ENCODE assay signal across 1 cellular context in the genomic region with DNA sequence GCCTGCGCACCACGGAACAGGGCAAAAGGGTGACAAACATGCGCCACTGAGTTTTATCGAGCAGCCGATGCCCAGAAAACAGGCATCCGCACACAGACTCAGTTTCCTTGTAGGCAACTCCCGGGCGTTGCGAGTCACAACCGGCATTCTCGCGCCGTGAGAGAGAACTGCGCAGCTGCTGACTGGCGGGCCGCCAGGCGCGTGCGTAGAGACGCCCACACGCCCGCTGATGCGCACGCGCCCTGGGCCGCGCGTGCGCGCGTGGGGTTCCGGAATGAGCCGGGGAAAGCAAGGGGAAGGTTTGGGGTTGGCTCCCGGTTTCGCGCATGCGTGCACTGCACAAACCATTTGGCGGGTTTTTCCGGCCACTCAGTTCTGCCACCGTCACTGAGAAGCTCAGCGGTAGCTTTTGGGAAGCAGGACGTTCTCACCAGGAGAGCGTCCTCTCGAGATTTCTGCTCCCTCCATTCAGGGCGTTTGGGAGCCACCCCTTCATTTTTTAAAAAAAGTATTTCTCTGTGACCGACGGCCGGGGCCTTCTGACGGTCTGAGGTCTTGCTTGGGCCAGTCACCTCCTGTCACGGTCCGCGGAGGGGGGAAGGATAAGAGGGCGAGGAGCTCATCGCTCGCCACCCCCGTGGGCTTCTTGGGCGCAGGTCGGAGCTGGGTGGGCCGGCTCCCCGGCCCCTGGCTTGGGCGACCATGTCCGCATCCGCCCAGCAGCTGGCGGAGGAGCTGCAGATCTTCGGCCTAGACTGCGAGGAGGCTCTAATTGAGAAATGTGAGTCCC.
TF ChIP-seq lines count a peak whose summit lies in the region.

A gene with protein sequence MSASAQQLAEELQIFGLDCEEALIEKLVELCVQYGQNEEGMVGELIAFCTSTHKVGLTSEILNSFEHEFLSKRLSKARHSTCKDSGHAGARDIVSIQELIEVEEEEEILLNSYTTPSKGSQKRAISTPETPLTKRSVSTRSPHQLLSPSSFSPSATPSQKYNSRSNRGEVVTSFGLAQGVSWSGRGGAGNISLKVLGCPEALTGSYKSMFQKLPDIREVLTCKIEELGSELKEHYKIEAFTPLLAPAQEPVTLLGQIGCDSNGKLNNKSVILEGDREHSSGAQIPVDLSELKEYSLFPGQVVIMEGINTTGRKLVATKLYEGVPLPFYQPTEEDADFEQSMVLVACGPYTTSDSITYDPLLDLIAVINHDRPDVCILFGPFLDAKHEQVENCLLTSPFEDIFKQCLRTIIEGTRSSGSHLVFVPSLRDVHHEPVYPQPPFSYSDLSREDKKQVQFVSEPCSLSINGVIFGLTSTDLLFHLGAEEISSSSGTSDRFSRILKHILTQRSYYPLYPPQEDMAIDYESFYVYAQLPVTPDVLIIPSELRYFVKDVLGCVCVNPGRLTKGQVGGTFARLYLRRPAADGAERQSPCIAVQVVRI (plus strand): TSS at position 372 of the 790 bp plus-strand sequence. CDS start 331 bp downstream, at position 703.

TF ChIP-seq in GM12878, 131 proteins besides CTCF, POLR2A, EP300 and RAD21 (continued from another document and continues in another):
- TF ChIP-seq, protein P1, sequence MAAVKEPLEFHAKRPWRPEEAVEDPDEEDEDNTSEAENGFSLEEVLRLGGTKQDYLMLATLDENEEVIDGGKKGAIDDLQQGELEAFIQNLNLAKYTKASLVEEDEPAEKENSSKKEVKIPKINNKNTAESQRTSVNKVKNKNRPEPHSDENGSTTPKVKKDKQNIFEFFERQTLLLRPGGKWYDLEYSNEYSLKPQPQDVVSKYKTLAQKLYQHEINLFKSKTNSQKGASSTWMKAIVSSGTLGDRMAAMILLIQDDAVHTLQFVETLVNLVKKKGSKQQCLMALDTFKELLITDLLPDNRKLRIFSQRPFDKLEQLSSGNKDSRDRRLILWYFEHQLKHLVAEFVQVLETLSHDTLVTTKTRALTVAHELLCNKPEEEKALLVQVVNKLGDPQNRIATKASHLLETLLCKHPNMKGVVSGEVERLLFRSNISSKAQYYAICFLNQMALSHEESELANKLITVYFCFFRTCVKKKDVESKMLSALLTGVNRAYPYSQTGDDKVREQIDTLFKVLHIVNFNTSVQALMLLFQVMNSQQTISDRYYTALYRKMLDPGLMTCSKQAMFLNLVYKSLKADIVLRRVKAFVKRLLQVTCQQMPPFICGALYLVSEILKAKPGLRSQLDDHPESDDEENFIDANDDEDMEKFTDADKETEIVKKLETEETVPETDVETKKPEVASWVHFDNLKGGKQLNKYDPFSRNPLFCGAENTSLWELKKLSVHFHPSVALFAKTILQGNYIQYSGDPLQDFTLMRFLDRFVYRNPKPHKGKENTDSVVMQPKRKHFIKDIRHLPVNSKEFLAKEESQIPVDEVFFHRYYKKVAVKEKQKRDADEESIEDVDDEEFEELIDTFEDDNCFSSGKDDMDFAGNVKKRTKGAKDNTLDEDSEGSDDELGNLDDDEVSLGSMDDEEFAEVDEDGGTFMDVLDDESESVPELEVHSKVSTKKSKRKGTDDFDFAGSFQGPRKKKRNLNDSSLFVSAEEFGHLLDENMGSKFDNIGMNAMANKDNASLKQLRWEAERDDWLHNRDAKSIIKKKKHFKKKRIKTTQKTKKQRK (IDR thresholded peaks at IDR 0.05; ENCODE audit: low read depth, low read length), result no peak
- TF ChIP-seq YBX1 (IDR thresholded peaks at IDR 0.05) (no peak), NBN (IDR thresholded peaks at IDR 0.05) (0 out of 2 replicates have a peak, but pooled peaks have one; percentile 26), ZSCAN29 (IDR thresholded peaks at IDR 0.05) (no peak), SMARCA5 (IDR thresholded peaks at IDR 0.05) (no peak), POLR2AphosphoS2 (IDR thresholded peaks at IDR 0.05; ENCODE audit: low read depth, low read length) (peak; percentile 41; the same call in 1 of the 2 replicates), SP1 (IDR thresholded peaks at IDR 0.05; ENCODE audit: low read depth, low read length) (peak; percentile 48), MXI1 (IDR thresholded peaks at IDR 0.05; ENCODE audit: low read depth, low read length) (peak; percentile 62; the same call in 1 of the 2 replicates), ZZZ3 (IDR thresholded peaks at IDR 0.05; ENCODE audit: control insufficient read depth, insufficient read length, low read depth) (no peak), FOS (IDR thresholded peaks at IDR 0.05; ENCODE audit: borderline replicate concordance, extremely low read depth, insufficient read length) (no peak), MTA2 (IDR thresholded peaks at IDR 0.05; ENCODE audit: low read depth) (no peak), JUNB (IDR thresholded peaks at IDR 0.05) (no peak), RAD51 (IDR thresholded peaks at IDR 0.05) (no peak), FOXK2 (IDR thresholded peaks at IDR 0.05) (no peak), RUNX3 (IDR thresholded peaks at IDR 0.05; ENCODE audit: low read length) (no peak), ZBED1 (IDR thresholded peaks at IDR 0.05; ENCODE audit: borderline replicate concordance) (no peak), NR2C2 (IDR thresholded peaks at IDR 0.05; ENCODE audit: borderline replicate concordance, control insufficient read depth, insufficient read length, low read depth) (no peak), KLF5 (IDR thresholded peaks at IDR 0.05; ENCODE audit: partially characterized antibody) (no peak), NFIC (IDR thresholded peaks at IDR 0.05; ENCODE audit: low read depth, low read length) (no peak; the same call in 1 of the 2 replicates)
- TF ChIP-seq, protein P2, sequence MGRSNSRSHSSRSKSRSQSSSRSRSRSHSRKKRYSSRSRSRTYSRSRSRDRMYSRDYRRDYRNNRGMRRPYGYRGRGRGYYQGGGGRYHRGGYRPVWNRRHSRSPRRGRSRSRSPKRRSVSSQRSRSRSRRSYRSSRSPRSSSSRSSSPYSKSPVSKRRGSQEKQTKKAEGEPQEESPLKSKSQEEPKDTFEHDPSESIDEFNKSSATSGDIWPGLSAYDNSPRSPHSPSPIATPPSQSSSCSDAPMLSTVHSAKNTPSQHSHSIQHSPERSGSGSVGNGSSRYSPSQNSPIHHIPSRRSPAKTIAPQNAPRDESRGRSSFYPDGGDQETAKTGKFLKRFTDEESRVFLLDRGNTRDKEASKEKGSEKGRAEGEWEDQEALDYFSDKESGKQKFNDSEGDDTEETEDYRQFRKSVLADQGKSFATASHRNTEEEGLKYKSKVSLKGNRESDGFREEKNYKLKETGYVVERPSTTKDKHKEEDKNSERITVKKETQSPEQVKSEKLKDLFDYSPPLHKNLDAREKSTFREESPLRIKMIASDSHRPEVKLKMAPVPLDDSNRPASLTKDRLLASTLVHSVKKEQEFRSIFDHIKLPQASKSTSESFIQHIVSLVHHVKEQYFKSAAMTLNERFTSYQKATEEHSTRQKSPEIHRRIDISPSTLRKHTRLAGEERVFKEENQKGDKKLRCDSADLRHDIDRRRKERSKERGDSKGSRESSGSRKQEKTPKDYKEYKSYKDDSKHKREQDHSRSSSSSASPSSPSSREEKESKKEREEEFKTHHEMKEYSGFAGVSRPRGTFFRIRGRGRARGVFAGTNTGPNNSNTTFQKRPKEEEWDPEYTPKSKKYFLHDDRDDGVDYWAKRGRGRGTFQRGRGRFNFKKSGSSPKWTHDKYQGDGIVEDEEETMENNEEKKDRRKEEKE (IDR thresholded peaks at IDR 0.05), result no peak
- TF ChIP-seq, protein P3, sequence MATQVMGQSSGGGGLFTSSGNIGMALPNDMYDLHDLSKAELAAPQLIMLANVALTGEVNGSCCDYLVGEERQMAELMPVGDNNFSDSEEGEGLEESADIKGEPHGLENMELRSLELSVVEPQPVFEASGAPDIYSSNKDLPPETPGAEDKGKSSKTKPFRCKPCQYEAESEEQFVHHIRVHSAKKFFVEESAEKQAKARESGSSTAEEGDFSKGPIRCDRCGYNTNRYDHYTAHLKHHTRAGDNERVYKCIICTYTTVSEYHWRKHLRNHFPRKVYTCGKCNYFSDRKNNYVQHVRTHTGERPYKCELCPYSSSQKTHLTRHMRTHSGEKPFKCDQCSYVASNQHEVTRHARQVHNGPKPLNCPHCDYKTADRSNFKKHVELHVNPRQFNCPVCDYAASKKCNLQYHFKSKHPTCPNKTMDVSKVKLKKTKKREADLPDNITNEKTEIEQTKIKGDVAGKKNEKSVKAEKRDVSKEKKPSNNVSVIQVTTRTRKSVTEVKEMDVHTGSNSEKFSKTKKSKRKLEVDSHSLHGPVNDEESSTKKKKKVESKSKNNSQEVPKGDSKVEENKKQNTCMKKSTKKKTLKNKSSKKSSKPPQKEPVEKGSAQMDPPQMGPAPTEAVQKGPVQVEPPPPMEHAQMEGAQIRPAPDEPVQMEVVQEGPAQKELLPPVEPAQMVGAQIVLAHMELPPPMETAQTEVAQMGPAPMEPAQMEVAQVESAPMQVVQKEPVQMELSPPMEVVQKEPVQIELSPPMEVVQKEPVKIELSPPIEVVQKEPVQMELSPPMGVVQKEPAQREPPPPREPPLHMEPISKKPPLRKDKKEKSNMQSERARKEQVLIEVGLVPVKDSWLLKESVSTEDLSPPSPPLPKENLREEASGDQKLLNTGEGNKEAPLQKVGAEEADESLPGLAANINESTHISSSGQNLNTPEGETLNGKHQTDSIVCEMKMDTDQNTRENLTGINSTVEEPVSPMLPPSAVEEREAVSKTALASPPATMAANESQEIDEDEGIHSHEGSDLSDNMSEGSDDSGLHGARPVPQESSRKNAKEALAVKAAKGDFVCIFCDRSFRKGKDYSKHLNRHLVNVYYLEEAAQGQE (IDR thresholded peaks at IDR 0.05; ENCODE audit: low read depth, low read length), result no peak
- TF ChIP-seq, protein P4, sequence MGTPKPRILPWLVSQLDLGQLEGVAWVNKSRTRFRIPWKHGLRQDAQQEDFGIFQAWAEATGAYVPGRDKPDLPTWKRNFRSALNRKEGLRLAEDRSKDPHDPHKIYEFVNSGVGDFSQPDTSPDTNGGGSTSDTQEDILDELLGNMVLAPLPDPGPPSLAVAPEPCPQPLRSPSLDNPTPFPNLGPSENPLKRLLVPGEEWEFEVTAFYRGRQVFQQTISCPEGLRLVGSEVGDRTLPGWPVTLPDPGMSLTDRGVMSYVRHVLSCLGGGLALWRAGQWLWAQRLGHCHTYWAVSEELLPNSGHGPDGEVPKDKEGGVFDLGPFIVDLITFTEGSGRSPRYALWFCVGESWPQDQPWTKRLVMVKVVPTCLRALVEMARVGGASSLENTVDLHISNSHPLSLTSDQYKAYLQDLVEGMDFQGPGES (IDR thresholded peaks at IDR 0.05), result no peak
- TF ChIP-seq, protein P5, sequence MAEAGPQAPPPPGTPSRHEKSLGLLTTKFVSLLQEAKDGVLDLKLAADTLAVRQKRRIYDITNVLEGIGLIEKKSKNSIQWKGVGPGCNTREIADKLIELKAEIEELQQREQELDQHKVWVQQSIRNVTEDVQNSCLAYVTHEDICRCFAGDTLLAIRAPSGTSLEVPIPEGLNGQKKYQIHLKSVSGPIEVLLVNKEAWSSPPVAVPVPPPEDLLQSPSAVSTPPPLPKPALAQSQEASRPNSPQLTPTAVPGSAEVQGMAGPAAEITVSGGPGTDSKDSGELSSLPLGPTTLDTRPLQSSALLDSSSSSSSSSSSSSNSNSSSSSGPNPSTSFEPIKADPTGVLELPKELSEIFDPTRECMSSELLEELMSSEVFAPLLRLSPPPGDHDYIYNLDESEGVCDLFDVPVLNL (IDR thresholded peaks at IDR 0.05; ENCODE audit: low read depth, low read length), result peak; percentile 66
- TF ChIP-seq, protein P6, sequence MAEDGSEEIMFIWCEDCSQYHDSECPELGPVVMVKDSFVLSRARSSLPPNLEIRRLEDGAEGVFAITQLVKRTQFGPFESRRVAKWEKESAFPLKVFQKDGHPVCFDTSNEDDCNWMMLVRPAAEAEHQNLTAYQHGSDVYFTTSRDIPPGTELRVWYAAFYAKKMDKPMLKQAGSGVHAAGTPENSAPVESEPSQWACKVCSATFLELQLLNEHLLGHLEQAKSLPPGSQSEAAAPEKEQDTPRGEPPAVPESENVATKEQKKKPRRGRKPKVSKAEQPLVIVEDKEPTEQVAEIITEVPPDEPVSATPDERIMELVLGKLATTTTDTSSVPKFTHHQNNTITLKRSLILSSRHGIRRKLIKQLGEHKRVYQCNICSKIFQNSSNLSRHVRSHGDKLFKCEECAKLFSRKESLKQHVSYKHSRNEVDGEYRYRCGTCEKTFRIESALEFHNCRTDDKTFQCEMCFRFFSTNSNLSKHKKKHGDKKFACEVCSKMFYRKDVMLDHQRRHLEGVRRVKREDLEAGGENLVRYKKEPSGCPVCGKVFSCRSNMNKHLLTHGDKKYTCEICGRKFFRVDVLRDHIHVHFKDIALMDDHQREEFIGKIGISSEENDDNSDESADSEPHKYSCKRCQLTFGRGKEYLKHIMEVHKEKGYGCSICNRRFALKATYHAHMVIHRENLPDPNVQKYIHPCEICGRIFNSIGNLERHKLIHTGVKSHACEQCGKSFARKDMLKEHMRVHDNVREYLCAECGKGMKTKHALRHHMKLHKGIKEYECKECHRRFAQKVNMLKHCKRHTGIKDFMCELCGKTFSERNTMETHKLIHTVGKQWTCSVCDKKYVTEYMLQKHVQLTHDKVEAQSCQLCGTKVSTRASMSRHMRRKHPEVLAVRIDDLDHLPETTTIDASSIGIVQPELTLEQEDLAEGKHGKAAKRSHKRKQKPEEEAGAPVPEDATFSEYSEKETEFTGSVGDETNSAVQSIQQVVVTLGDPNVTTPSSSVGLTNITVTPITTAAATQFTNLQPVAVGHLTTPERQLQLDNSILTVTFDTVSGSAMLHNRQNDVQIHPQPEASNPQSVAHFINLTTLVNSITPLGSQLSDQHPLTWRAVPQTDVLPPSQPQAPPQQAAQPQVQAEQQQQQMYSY (CRISPR knock-in tag; IDR thresholded peaks at IDR 0.05), result no peak
- TF ChIP-seq, protein P7, sequence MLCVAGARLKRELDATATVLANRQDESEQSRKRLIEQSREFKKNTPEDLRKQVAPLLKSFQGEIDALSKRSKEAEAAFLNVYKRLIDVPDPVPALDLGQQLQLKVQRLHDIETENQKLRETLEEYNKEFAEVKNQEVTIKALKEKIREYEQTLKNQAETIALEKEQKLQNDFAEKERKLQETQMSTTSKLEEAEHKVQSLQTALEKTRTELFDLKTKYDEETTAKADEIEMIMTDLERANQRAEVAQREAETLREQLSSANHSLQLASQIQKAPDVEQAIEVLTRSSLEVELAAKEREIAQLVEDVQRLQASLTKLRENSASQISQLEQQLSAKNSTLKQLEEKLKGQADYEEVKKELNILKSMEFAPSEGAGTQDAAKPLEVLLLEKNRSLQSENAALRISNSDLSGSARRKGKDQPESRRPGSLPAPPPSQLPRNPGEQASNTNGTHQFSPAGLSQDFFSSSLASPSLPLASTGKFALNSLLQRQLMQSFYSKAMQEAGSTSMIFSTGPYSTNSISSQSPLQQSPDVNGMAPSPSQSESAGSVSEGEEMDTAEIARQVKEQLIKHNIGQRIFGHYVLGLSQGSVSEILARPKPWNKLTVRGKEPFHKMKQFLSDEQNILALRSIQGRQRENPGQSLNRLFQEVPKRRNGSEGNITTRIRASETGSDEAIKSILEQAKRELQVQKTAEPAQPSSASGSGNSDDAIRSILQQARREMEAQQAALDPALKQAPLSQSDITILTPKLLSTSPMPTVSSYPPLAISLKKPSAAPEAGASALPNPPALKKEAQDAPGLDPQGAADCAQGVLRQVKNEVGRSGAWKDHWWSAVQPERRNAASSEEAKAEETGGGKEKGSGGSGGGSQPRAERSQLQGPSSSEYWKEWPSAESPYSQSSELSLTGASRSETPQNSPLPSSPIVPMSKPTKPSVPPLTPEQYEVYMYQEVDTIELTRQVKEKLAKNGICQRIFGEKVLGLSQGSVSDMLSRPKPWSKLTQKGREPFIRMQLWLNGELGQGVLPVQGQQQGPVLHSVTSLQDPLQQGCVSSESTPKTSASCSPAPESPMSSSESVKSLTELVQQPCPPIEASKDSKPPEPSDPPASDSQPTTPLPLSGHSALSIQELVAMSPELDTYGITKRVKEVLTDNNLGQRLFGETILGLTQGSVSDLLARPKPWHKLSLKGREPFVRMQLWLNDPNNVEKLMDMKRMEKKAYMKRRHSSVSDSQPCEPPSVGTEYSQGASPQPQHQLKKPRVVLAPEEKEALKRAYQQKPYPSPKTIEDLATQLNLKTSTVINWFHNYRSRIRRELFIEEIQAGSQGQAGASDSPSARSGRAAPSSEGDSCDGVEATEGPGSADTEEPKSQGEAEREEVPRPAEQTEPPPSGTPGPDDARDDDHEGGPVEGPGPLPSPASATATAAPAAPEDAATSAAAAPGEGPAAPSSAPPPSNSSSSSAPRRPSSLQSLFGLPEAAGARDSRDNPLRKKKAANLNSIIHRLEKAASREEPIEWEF (IDR thresholded peaks at IDR 0.05; ENCODE audit: insufficient replicate concordance, low read depth, low read length), result no peak
